Comparison of ENCODE assay signal across 24 cellular contexts in genomic region chr2:112463256-112463655, GRCh38.
"Had no signal": no experiment of that assay in that cellular context is flagged by ENCODE, and none has a peak within 500 bp of the region (broad histone marks: within the 10 kb centered on the region; RNA-seq: fewer than 3 reads in every experiment).

No MANE protein-coding gene starts in this region.

- H3K36me3 ChIP-seq: stomach, suprapubic skin, thoracic aorta, thyroid gland, tibial artery, tibial nerve, transverse colon, upper lobe of left lung, upper lobe of right lung, uterus, vagina had no signal

- DNase-seq: stimulated activated CD4-positive, alpha-beta T cell treated with anti-CD3 and anti-CD28 coated beads, Interleukin-2, amount 100 ng/mL, for 48 hours; stimulated activated CD4-positive, alpha-beta T cell treated with anti-CD3 and anti-CD28 coated beads, Interleukin-4, amount 100 ng/mL, for 1 hour; stimulated activated CD4-positive, alpha-beta T cell treated with anti-CD3 and anti-CD28 coated beads, Interleukin-4, amount 100 ng/mL, for 24 hours; stimulated activated CD4-positive, alpha-beta T cell treated with anti-CD3 and anti-CD28 coated beads, Interleukin-4, amount 100 ng/mL, for 4 hours; stimulated activated CD8-positive, alpha-beta memory T cell treated with anti-CD3 and anti-CD28 coated beads, Interleukin-4, amount 100 ng/mL, for 48 hours; stimulated activated naive B cell treated with anti-CD40 and anti-IgM and Interleukin-4, amounts not matched to agents 10 μg/mL and 1 μg/mL and 100 μg/mL, for 72 hours; stimulated activated naive CD4-positive, alpha-beta T cell; stimulated activated naive CD4-positive, alpha-beta T cell treated with Interleukin-2 at 50 U/mL for 16 hours; stimulated activated naive CD8-positive, alpha-beta T cell treated with anti-CD3 and anti-CD28 coated beads, Interleukin-15, amount 100 ng/mL, for 72 hours; stimulated activated naive CD8-positive, alpha-beta T cell treated with anti-CD3 and anti-CD28 coated beads, Interleukin-15, Interleukin-2, amounts not matched to agents 100 U/mL and 50 U/mL, for 24 hours; stomach; substantia nigra; testis; thyroid gland; tibial artery; transverse colon; trophoblast cell; upper lobe of left lung; upper lobe of right lung; uterus had no signal

- H3K27ac ChIP-seq: stomach, suprapubic skin, testis, thoracic aorta, thyroid gland, tibial artery, tibial nerve, transverse colon, upper lobe of left lung, upper lobe of right lung, uterus, vagina had no signal

- H3K4me1 ChIP-seq: stomach, suprapubic skin, testis, thyroid gland, tibial artery, tibial nerve, transverse colon, upper lobe of left lung, upper lobe of right lung, uterus, vagina had no signal

- H3K9me3 ChIP-seq: stomach, suprapubic skin, testis, thoracic aorta, thyroid gland, tibial artery, transverse colon, upper lobe of left lung, upper lobe of right lung, uterus, vagina had no signal

- H3K4me3 ChIP-seq: stomach, suprapubic skin, testis, thoracic aorta, thyroid gland, tibial artery, tibial nerve, transverse colon, upper lobe of left lung, upper lobe of right lung, uterus, vagina had no signal
